ENCODE assay signal across 5 cellular contexts in the genomic region with DNA sequence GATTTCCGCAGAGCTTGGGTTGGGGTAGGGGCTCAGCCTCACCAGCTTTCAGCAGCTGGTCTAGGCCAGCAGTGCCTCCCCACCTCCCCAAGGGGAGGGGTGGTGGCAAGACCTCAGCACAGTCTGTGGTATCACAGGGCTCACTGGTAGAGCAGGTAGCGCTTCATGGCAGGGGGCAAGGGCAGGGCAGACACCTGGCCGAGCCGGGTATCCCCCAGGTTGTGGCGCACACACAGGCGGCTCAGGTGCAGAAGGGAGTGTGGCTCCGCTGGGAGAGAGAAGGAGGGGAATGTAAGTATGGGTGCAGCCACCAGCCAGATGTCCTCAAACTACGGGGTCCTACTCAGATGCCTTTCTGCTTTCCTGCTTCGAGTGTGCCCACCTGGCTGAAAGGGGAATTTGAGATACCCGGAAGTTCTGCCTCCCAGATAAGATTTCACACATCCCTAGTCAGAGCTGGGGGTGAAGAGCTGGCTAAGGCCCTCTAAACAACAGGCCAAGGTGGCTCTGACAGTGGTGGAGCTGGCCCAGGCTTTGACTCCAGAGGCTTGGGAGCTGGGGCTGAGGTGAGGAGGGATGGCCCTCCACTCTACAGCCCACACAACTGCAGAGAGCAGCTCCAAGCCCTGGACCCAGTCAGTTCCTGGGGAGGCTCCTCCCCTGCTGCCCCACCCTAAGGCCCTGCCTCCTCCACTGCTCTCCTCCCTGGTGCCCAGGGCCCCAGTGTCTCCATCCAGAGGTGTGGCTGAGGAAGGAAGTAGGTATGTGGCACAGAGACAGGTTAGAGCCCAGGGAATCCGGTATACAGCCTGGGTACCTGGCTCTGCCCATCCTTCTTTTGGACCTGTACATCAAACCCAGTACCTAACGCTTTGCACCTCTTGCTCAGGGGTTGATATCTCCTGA. TPM values are rescaled to one million over a fixed set of nuclear protein-coding genes. Genes with fewer than 3 reads are reported as not detected.
DNase-seq lines count a peak whose midpoint lies in the region; ATAC-seq and TF ChIP-seq lines count a peak whose summit lies in the region.

No MANE protein-coding gene starts in this region.

- H3K4me3 ChIP-seq in heart right ventricle (peak overlapping the region in 6 of 10 donors; percentile 74 to 95 (median 82)), thoracic aorta (peak overlapping the region; percentile 97)

- DNase-seq in HFFc6 = peak; percentile 18
- peak; percentile 73 for DNase-seq in SW480 (ENCODE audit: low spot score)
- no peak for DNase-seq in heart right ventricle
- no peak for DNase-seq in thoracic aorta (ENCODE audit: low spot score)

- peaks cover 32 to 69% (median 56%) of the 10 kb centered on the region in 9 donors for H3K4me1 ChIP-seq in heart right ventricle
- peaks cover 33 to 50% of the 10 kb centered on the region in 2 donors for H3K4me1 ChIP-seq in thoracic aorta (ENCODE audit: control insufficient read depth in 1 of 2, low read depth in 2 of 2)

- peak overlapping the region; percentile 86 for H3K27ac Mint-ChIP-seq in HFFc6

- H3K36me3 ChIP-seq in heart right ventricle (peaks cover 0 to 41% (median 18%) of the 10 kb centered on the region in 9 donors), thoracic aorta (peaks cover 11% of the 10 kb centered on the region)

- H3K27me3 ChIP-seq in heart right ventricle (no peaks in the 10 kb centered on the region), thoracic aorta (replicated peaks; ENCODE audit: insufficient read depth) (no peaks in the 10 kb centered on the region)

- H3K4me1 Mint-ChIP-seq in HFFc6 (ENCODE audit: low read depth) = peaks cover 58% of the 10 kb centered on the region

- peaks cover 14% of the 10 kb centered on the region for H3K27me3 Mint-ChIP-seq in HFFc6 (ENCODE audit: insufficient read depth)

- peak overlapping the region; percentile 93 for H3K4me3 Mint-ChIP-seq in HFFc6

- peaks cover 39% of the 10 kb centered on the region for H3K36me3 Mint-ChIP-seq in HFFc6 (ENCODE audit: low read depth)

- intact Hi-C loops in heart right ventricle (cut with DNase I) = loop anchor here in 3 of 10 donors (2.0 to 5.0 kb wide), 3 partner anchors 56 to 96 kb away; partner anchors contain the start of gene ATN1 (in 1 of the 3)

- H3K9me3 ChIP-seq in heart right ventricle = no peaks in the 10 kb centered on the region
- H3K9me3 ChIP-seq in thoracic aorta = no peaks in the 10 kb centered on the region

- peak overlapping the region in 7 of 10 donors; percentile 44 to 91 (median 89) for H3K27ac ChIP-seq in heart right ventricle
- H3K27ac ChIP-seq in thoracic aorta = peak overlapping the region; percentile 89 to 94

- no peak for TF ChIP-seq CTCF in HFFc6 (IDR thresholded peaks at IDR 0.05)
- TF ChIP-seq CTCF in heart right ventricle (IDR thresholded peaks at IDR 0.05) = no peak
- TF ChIP-seq CTCF in thoracic aorta (IDR thresholded peaks at IDR 0.05) = no peak

- no peaks in the 10 kb centered on the region for H3K9me3 Mint-ChIP-seq in HFFc6

- WGBS in heart right ventricle, 2 donors = 76 to 79% methylated on average over 12 of the region's 12 CpGs

- ATAC-seq in heart right ventricle (no peak), thoracic aorta (ENCODE audit: insufficient number of reproducible peaks, low FRiP score, low read depth) (no peak), HG02588 (IDR thresholded peaks at IDR 0.05; ENCODE audit: unreplicated experiment) (no peak)

RNA-seq across cellular contexts. Expression of gene SPSB2, which starts 1.8 kb away (rescaled TPM):
- 10 to 100 TPM; 12.1 to 13.9 (median 13.0) TPM for total RNA-seq in HFFc6 (2021; fragmentation: NEBNext Ultra II Directional; extraction: Animal tissue kit (Norgen Biotek cat#: 25700))
- total RNA-seq in heart right ventricle (1 to 10 TPM; 2.0 to 5.6 (median 3.4) TPM), thoracic aorta (10 to 100 TPM in 1 of 2 donors, 1 to 10 TPM in 1; 9.2 to 19.1 TPM)
- 1 to 10 TPM; 5.4 to 5.6 TPM for polyA plus RNA-seq in heart right ventricle

RNA-seq across cellular contexts. Expression of gene TPI1, which starts 4.0 kb away (rescaled TPM):
- 100 to 1,000 TPM; 853 to 931 (median 870) TPM for total RNA-seq in HFFc6 (2021; fragmentation: NEBNext Ultra II Directional; extraction: Animal tissue kit (Norgen Biotek cat#: 25700))
- 1,000 to 10,000 TPM in 1 of 10 donors, 100 to 1,000 TPM in 9; 739 to 1,044 (median 839) TPM for total RNA-seq in heart right ventricle
- polyA plus RNA-seq in heart right ventricle = 1,000 to 10,000 TPM in 1 of 2 donors, 100 to 1,000 TPM in 1; 367 to 1,432 TPM
- 100 to 1,000 TPM; 287 to 322 TPM for total RNA-seq in thoracic aorta

RNA-seq across cellular contexts. Expression of gene USP5, which starts 19.4 kb away (rescaled TPM):
- 100 to 1,000 TPM; 149 to 211 (median 182) TPM for total RNA-seq in HFFc6 (2021; fragmentation: NEBNext Ultra II Directional; extraction: Animal tissue kit (Norgen Biotek cat#: 25700))
- total RNA-seq in heart right ventricle = 10 to 100 TPM; 64.8 to 95.5 (median 74.1) TPM
- polyA plus RNA-seq in heart right ventricle = 10 to 100 TPM; 17.6 to 37.4 TPM
- total RNA-seq in thoracic aorta = 10 to 100 TPM; 54.3 to 62.7 TPM

RNA-seq across cellular contexts. Expression of gene CDCA3, which starts 20.2 kb away (rescaled TPM):
- 10 to 100 TPM; 24.0 to 62.5 (median 56.3) TPM for total RNA-seq in HFFc6 (2021; fragmentation: NEBNext Ultra II Directional; extraction: Animal tissue kit (Norgen Biotek cat#: 25700))
- total RNA-seq in heart right ventricle (1 to 10 TPM in 3 of 10 donors, under 1 TPM in 6, not detected in 1; 0.22 to 4.0 (median 0.55) TPM), thoracic aorta (1 to 10 TPM; 1.8 to 1.9 TPM)
- 1 to 10 TPM in 1 of 2 donors, under 1 TPM in 1; 0.45 to 1.5 TPM for polyA plus RNA-seq in heart right ventricle

RNA-seq across cellular contexts. Expression of gene GNB3, which starts 30.6 kb away (rescaled TPM):
- total RNA-seq in HFFc6 (2021; fragmentation: NEBNext Ultra II Directional; extraction: Animal tissue kit (Norgen Biotek cat#: 25700)) = 1 to 10 TPM; 4.3 to 7.2 (median 6.3) TPM
- total RNA-seq in heart right ventricle (10 to 100 TPM in 2 of 10 donors, 1 to 10 TPM in 8; 2.4 to 14.6 (median 7.5) TPM), thoracic aorta (10 to 100 TPM in 1 of 2 donors, 1 to 10 TPM in 1; 9.3 to 16.6 TPM)
- 10 to 100 TPM in 1 of 2 donors, 1 to 10 TPM in 1; 1.9 to 15.0 TPM for polyA plus RNA-seq in heart right ventricle

Comparison
In these comparisons a context has a peak if more than half of its experiments do, and no peak if none do; other contexts are left out.
1. DNase-seq: peak in HFFc6 (single experiment) and SW480 (single experiment); none in heart right ventricle (0 of 2) and thoracic aorta (single experiment).